In genomic region chr17:62703776-62704380, GRCh38 we compare ENCODE assay signal across 1 cellular context.
TF ChIP-seq lines count a peak whose summit lies in the region.

No MANE protein-coding gene starts in this region.

TF ChIP-seq in HepG2, 621 proteins besides CTCF, POLR2A, EP300 and RAD21 (continued from another document and continues in another):
- TF ChIP-seq PHF20 (CRISPR knock-in tag; IDR thresholded peaks at IDR 0.05) (no peak), POLR2AphosphoS5 (IDR thresholded peaks at IDR 0.05; ENCODE audit: low read depth, low read length) (no peak), KDM4B (CRISPR knock-in tag; IDR thresholded peaks at IDR 0.05) (0 out of 2 replicates have a peak, but pooled peaks have one; percentile 6), KDM3A (CRISPR knock-in tag; IDR thresholded peaks at IDR 0.05; ENCODE audit: low read depth) (0 out of 2 replicates have a peak, but pooled peaks have one; percentile 68), CBX2 (IDR thresholded peaks at IDR 0.05; ENCODE audit: low read depth, low read length) (no peak), CBX2 (CRISPR knock-in tag; IDR thresholded peaks at IDR 0.05; ENCODE audit: low read depth) (no peak), MAF1 (CRISPR knock-in tag; IDR thresholded peaks at IDR 0.05; ENCODE audit: borderline replicate concordance) (no peak), ZNF766 (CRISPR knock-in tag; IDR thresholded peaks at IDR 0.05; ENCODE audit: borderline replicate concordance) (no peak; the same call in 1 of the 2 replicates), ZNF446 (CRISPR knock-in tag; IDR thresholded peaks at IDR 0.05) (no peak), ZNF280B (CRISPR knock-in tag; IDR thresholded peaks at IDR 0.05; ENCODE audit: borderline replicate concordance) (no peak), ZNF142 (CRISPR knock-in tag; IDR thresholded peaks at IDR 0.05) (no peak), LCORL (IDR thresholded peaks at IDR 0.05) (no peak), LCORL (CRISPR knock-in tag; IDR thresholded peaks at IDR 0.05) (no peak), MTA1 (CRISPR knock-in tag; IDR thresholded peaks at IDR 0.05; ENCODE audit: borderline replicate concordance) (no peak), ZBTB7A (CRISPR knock-in tag; IDR thresholded peaks at IDR 0.05) (0 out of 2 replicates have a peak, but pooled peaks have one; percentile 32), ZNF33A (CRISPR knock-in tag; IDR thresholded peaks at IDR 0.05; ENCODE audit: borderline replicate concordance) (no peak), ZNF775 (CRISPR knock-in tag; IDR thresholded peaks at IDR 0.05; ENCODE audit: borderline replicate concordance) (no peak), CBFB (CRISPR knock-in tag; IDR thresholded peaks at IDR 0.05) (no peak), ZNF235 (CRISPR knock-in tag; IDR thresholded peaks at IDR 0.05; ENCODE audit: borderline replicate concordance) (no peak), RARA (CRISPR knock-in tag; IDR thresholded peaks at IDR 0.05) (no peak), RFXANK (CRISPR knock-in tag; IDR thresholded peaks at IDR 0.05) (no peak), ZNF891 (CRISPR knock-in tag; IDR thresholded peaks at IDR 0.05) (no peak), ZNF326 (CRISPR knock-in tag; IDR thresholded peaks at IDR 0.05; ENCODE audit: borderline replicate concordance) (no peak), TERF1 (CRISPR knock-in tag; IDR thresholded peaks at IDR 0.05) (no peak), ZNF564 (CRISPR knock-in tag; IDR thresholded peaks at IDR 0.05) (no peak), ZNF24 (IDR thresholded peaks at IDR 0.05) (no peak), MATR3 (CRISPR knock-in tag; IDR thresholded peaks at IDR 0.05) (no peak), SALL2 (CRISPR knock-in tag; IDR thresholded peaks at IDR 0.05) (no peak), HOXA5 (CRISPR knock-in tag; IDR thresholded peaks at IDR 0.05) (no peak), ZSCAN30 (CRISPR knock-in tag; IDR thresholded peaks at IDR 0.05) (no peak), ZGPAT (CRISPR knock-in tag; IDR thresholded peaks at IDR 0.05) (peak; percentile 24; the same call in 1 of the 2 replicates), EEA1 (CRISPR knock-in tag; IDR thresholded peaks at IDR 0.05; ENCODE audit: borderline replicate concordance) (0 out of 2 replicates have a peak, but pooled peaks have one; percentile 40), ZNF17 (CRISPR knock-in tag; IDR thresholded peaks at IDR 0.05) (no peak), ZBTB10 (CRISPR knock-in tag; IDR thresholded peaks at IDR 0.05; ENCODE audit: borderline replicate concordance) (no peak), NFIC (IDR thresholded peaks at IDR 0.05; ENCODE audit: low read length) (no peak), ZNF20 (CRISPR knock-in tag; IDR thresholded peaks at IDR 0.05) (no peak), THYN1 (CRISPR knock-in tag; IDR thresholded peaks at IDR 0.05; ENCODE audit: borderline replicate concordance, low read depth) (no peak), IRF9 (CRISPR knock-in tag; IDR thresholded peaks at IDR 0.05; ENCODE audit: borderline replicate concordance) (peak; percentile 21; the same call in 1 of the 2 replicates), GFI1 (CRISPR knock-in tag; IDR thresholded peaks at IDR 0.05; ENCODE audit: borderline replicate concordance) (no peak), ZNF296 (CRISPR knock-in tag; conservative IDR thresholded peaks at IDR 0.05) (no peak), KDM2A (CRISPR knock-in tag; IDR thresholded peaks at IDR 0.05; ENCODE audit: borderline replicate concordance, low read depth) (peak; percentile 86), ZFX (CRISPR knock-in tag; IDR thresholded peaks at IDR 0.05; ENCODE audit: low read depth) (peak; percentile 53; the same call in 1 of the 2 replicates), THAP8 (CRISPR knock-in tag; IDR thresholded peaks at IDR 0.05; ENCODE audit: borderline replicate concordance) (no peak), ZNF292 (CRISPR knock-in tag; IDR thresholded peaks at IDR 0.05; ENCODE audit: borderline replicate concordance, low read depth) (no peak), ZBTB20 (CRISPR knock-in tag; IDR thresholded peaks at IDR 0.05; ENCODE audit: borderline replicate concordance, low read depth) (no peak)
- TF ChIP-seq, protein P1, sequence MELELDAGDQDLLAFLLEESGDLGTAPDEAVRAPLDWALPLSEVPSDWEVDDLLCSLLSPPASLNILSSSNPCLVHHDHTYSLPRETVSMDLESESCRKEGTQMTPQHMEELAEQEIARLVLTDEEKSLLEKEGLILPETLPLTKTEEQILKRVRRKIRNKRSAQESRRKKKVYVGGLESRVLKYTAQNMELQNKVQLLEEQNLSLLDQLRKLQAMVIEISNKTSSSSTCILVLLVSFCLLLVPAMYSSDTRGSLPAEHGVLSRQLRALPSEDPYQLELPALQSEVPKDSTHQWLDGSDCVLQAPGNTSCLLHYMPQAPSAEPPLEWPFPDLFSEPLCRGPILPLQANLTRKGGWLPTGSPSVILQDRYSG (CRISPR knock-in tag; IDR thresholded peaks at IDR 0.05) = no peak
- TF ChIP-seq, protein P2, sequence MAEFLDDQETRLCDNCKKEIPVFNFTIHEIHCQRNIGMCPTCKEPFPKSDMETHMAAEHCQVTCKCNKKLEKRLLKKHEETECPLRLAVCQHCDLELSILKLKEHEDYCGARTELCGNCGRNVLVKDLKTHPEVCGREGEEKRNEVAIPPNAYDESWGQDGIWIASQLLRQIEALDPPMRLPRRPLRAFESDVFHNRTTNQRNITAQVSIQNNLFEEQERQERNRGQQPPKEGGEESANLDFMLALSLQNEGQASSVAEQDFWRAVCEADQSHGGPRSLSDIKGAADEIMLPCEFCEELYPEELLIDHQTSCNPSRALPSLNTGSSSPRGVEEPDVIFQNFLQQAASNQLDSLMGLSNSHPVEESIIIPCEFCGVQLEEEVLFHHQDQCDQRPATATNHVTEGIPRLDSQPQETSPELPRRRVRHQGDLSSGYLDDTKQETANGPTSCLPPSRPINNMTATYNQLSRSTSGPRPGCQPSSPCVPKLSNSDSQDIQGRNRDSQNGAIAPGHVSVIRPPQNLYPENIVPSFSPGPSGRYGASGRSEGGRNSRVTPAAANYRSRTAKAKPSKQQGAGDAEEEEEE (CRISPR knock-in tag; IDR thresholded peaks at IDR 0.05; ENCODE audit: borderline replicate concordance) = no peak
- TF ChIP-seq, protein P3, sequence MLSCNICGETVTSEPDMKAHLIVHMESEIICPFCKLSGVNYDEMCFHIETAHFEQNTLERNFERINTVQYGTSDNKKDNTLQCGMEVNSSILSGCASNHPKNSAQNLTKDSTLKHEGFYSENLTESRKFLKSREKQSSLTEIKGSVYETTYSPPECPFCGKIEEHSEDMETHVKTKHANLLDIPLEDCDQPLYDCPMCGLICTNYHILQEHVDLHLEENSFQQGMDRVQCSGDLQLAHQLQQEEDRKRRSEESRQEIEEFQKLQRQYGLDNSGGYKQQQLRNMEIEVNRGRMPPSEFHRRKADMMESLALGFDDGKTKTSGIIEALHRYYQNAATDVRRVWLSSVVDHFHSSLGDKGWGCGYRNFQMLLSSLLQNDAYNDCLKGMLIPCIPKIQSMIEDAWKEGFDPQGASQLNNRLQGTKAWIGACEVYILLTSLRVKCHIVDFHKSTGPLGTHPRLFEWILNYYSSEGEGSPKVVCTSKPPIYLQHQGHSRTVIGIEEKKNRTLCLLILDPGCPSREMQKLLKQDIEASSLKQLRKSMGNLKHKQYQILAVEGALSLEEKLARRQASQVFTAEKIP (CRISPR knock-in tag; IDR thresholded peaks at IDR 0.05; ENCODE audit: borderline replicate concordance) = no peak
